In genomic region chr16:55502801-55503366, GRCh38 we compare ENCODE assay signal across 8 cellular contexts. TPM values are rescaled to one million over a fixed set of nuclear protein-coding genes. Genes with fewer than 3 reads are reported as not detected.
DNase-seq lines count a peak whose midpoint lies in the region; ATAC-seq and TF ChIP-seq lines count a peak whose summit lies in the region.

No MANE protein-coding gene starts in this region.

- DNase-seq in H4 (ENCODE audit: low spot score) (peak; percentile 80), SK-N-DZ (ENCODE audit: low spot score) (peak; percentile 95), Right ventricle myocardium inferior (ENCODE audit: missing footprints) (peak; percentile 94), psoas muscle (peak; percentile 85 to 92), A673 (ENCODE audit: low spot score) (no peak), iPS-NIHi11 (ENCODE audit: low spot score) (no peak)

- H3K9me3 ChIP-seq in psoas muscle = no peaks in the 10 kb centered on the region
- H3K9me3 ChIP-seq in A673 (ENCODE audit: low read depth, low read length, poor library complexity, severe bottlenecking) = no peaks in the 10 kb centered on the region

- ATAC-seq in Right ventricle myocardium inferior (peak; percentile 83), psoas muscle (peak; percentile 55 to 82 (median 71)), GM19023 (IDR thresholded peaks at IDR 0.05; ENCODE audit: unreplicated experiment) (no peak), HG03139 (IDR thresholded peaks at IDR 0.05; ENCODE audit: unreplicated experiment) (no peak)

- 8 to 11% (median 9%) methylated on average over 13 of the region's 13 CpGs for WGBS in psoas muscle, 3 donors

- H3K4me3 ChIP-seq in psoas muscle (no peak overlapping the region), A673 (ENCODE audit: low read depth, low read length, poor library complexity, severe bottlenecking) (no peak overlapping the region)

- H3K27ac ChIP-seq in psoas muscle (no peak overlapping the region), A673 (ENCODE audit: low read depth, low read length, poor library complexity, severe bottlenecking) (no peak overlapping the region)

- H3K27me3 ChIP-seq in psoas muscle (ENCODE audit: insufficient read depth in 3 of 3, low read length in 2 of 3) (peaks cover 0 to 2% (median 0%) of the 10 kb centered on the region in 3 donors), A673 (replicated peaks; ENCODE audit: insufficient read depth, low read depth, low read length, poor library complexity) (no peaks in the 10 kb centered on the region)

- H3K4me1 ChIP-seq in psoas muscle (peaks cover 15% of the 10 kb centered on the region), A673 (ENCODE audit: insufficient read depth, low read length, poor library complexity, severe bottlenecking) (peaks cover 28% of the 10 kb centered on the region)

- no peak for TF ChIP-seq CTCF in psoas muscle (IDR thresholded peaks at IDR 0.05)
- no peak for TF ChIP-seq CTCF in A673 (conservative IDR thresholded peaks at IDR 0.05; ENCODE audit: low read depth, low read length)

- CTCF ChIA-PET in A673 (lab: Charles Lee) = no interaction called here

- no peaks in the 10 kb centered on the region for H3K36me3 ChIP-seq in psoas muscle (ENCODE audit: insufficient read depth in 1 of 2, low read depth in 1 of 2)
- no peaks in the 10 kb centered on the region for H3K36me3 ChIP-seq in A673 (ENCODE audit: insufficient read depth, low read length, poor library complexity, severe bottlenecking)

- BruUV-seq in A673 (replicated peaks; lab: Mats Ljungman, UMichigan) = no TSS peak

- POLR2A ChIA-PET in A673 (lab: Charles Lee; ENCODE audit: low non-redundant PET) = no interaction called here

- intact Hi-C loops in Right ventricle myocardium inferior (cut with DNase I) = loop anchor here (5.0 kb wide), 1 partner anchor 36 kb away; no protein-coding TSS in a partner anchor
- intact Hi-C loops in psoas muscle (cut with DNase I) = no loop called here
- intact Hi-C loops in A673 (cut with micrococcal nuclease; ENCODE audit: unreplicated experiment) = no loop called here

RNA-seq across cellular contexts. Expression of gene LPCAT2, which starts 6.0 kb away (rescaled TPM):
- total RNA-seq in H4 (2014; rRNA removed; shearing (Covaris generic)) = 10.0 and 11.7 TPM in 2 replicates
- polyA plus RNA-seq in SK-N-DZ (2014; cell fraction: cytosol; rRNA removed) = not detected in 2 replicates
- 1.9 TPM in 1 of 2 replicates, not detected in the other for polyA plus RNA-seq in SK-N-DZ (2014; cell fraction: nucleus; rRNA removed)
- total RNA-seq in Right ventricle myocardium inferior (8.6 TPM), psoas muscle (1 to 10 TPM; 2.1 to 4.3 (median 2.9) TPM), A673 (2021) (8.2 and 11.6 TPM in 2 replicates)
- 1 to 10 TPM; 1.0 to 1.6 (median 1.6) TPM for polyA plus RNA-seq in psoas muscle

RNA-seq across cellular contexts. Expression of gene MMP2, which starts 23.9 kb away (rescaled TPM):
- total RNA-seq in H4 (2014; rRNA removed; shearing (Covaris generic)) = 278 and 283 TPM in 2 replicates
- 24.5 and 26.4 TPM in 2 replicates for polyA plus RNA-seq in SK-N-DZ (2014; cell fraction: cytosol; rRNA removed)
- 13.4 and 22.8 TPM in 2 replicates for polyA plus RNA-seq in SK-N-DZ (2014; cell fraction: nucleus; rRNA removed)
- total RNA-seq in Right ventricle myocardium inferior (135 TPM), psoas muscle (10 to 100 TPM; 21.7 to 60.9 (median 38.6) TPM), A673 (2021) (36.2 and 48.3 TPM in 2 replicates)
- polyA plus RNA-seq in psoas muscle = 10 to 100 TPM; 16.0 to 23.2 (median 16.1) TPM

Comparison
In these comparisons a context has a peak if more than half of its experiments do, and no peak if none do; other contexts are left out.
1. DNase-seq: peak in H4 (single experiment), SK-N-DZ (single experiment), Right ventricle myocardium inferior (single experiment) and psoas muscle (2 of 2); none in A673 (single experiment) and iPS-NIHi11 (single experiment).
2. ATAC-seq: peak in Right ventricle myocardium inferior (single experiment) and psoas muscle (4 of 4); none in GM19023 (single experiment) and HG03139 (single experiment).